In the genomic region with DNA sequence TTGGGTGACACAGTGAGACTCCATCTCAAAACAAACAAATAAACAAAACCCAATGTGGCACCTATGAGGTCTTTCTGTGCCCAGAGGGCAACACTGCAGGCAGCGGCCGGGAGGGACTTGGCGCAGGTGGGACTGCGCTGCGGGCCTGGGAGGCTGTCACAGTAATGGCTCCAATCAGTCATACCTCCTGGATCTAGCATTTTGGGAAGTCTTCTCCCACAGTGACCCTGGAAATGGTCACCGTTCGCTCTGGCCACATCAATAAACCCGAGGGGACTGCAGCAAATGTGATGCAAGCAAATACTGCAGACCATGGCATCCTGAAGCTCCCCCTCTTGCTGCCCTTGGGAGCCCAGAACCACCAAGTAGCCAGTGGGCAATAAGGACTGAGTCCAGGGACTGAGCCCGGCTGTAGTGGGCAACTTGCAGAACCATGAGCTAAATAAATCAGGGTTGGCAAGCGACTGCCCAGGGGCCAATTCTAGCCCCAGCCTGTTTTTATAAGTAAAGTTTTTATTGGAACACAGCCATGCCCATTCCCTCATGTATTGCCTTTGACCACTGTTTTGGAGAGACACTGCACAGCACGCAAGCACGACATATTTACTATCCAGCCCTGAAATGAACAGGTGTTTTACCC, we compare ENCODE assay signal across 21 cellular contexts. TPM values are rescaled to one million over a fixed set of nuclear protein-coding genes. Genes with fewer than 3 reads are reported as not detected.
"Had no signal": no experiment of that assay in that cellular context is flagged by ENCODE, and none has a peak within 500 bp of the region (broad histone marks: within the 10 kb centered on the region; RNA-seq: fewer than 3 reads in every experiment).

No MANE protein-coding gene starts in this region.

- H3K4me3 ChIP-seq: adrenal gland, ascending aorta, heart left ventricle, lower lobe of right lung, prostate gland, right atrium auricular region, tibial nerve, uterus had no signal

- ATAC-seq: activated CD8-positive, alpha-beta T cell treated with anti-CD3 and anti-CD28 coated beads, Interleukin-2, amount 10 ng/mL, durations not matched to agents 7 days and 5 days; heart left ventricle; left colon; lower lobe of right lung; naive thymus-derived CD4-positive, alpha-beta T cell had no signal

- H3K27ac ChIP-seq: adrenal gland, ascending aorta, heart left ventricle, lower lobe of right lung, prostate gland, right atrium auricular region, tibial nerve, uterus had no signal

- DNase-seq: activated CD4-positive, alpha-beta T cell treated with anti-CD3 and anti-CD28 coated beads for 1 hour; activated CD4-positive, alpha-beta T cell treated with anti-CD3 and anti-CD28 coated beads, Interleukin-2, amount 50 U/mL, for 1 hour; activated CD8-positive, alpha-beta T cell treated with anti-CD3 and anti-CD28 coated beads, Interleukin-2, amount 10 ng/mL, durations not matched to agents 7 days and 5 days; activated naive CD4-positive, alpha-beta T cell; adrenal gland; cortex of kidney; heart left ventricle; left colon; lower lobe of right lung; naive thymus-derived CD4-positive, alpha-beta T cell; stimulated activated CD4-positive, alpha-beta T cell treated with anti-CD3 and anti-CD28 coated beads, Interleukin-12 subunit alpha, Interleukin-12 subunit beta, amount 100 ng/mL, for 4 hours; SW 1271; uterus had no signal

- H3K9me3 ChIP-seq: adrenal gland, heart left ventricle, lower lobe of right lung, prostate gland, right atrium auricular region, uterus had no signal

- FAIRE-seq: endometrium, keratinocyte, TTC549 had no signal

- H3K36me3 ChIP-seq: adrenal gland, ascending aorta, heart left ventricle, prostate gland, right atrium auricular region, tibial nerve, uterus had no signal

- H3K4me1 ChIP-seq: adrenal gland, ascending aorta, right atrium auricular region, uterus had no signal

- H3K27me3 ChIP-seq: adrenal gland, ascending aorta, right atrium auricular region, tibial nerve had no signal

RNA-seq across cellular contexts. Expression of gene SHANK2, which starts 15.4 kb away (rescaled TPM):
- total RNA-seq: activated CD8-positive, alpha-beta T cell treated with anti-CD3 and anti-CD28 coated beads, Interleukin-2, amount 10 ng/mL, durations not matched to agents 7 days and 5 days; T-helper 2 cell treated with Interferon-gamma antibody and Interleukin-4, amounts not matched to agents 100 ng/mL and 5 ng/mL, for 36 hours had no signal
- polyA plus RNA-seq: naive thymus-derived CD4-positive, alpha-beta T cell had no signal
